ENCODE assay signal across 8 cellular contexts in genomic region chr10:97210576-97210975, GRCh38. TPM values are rescaled to one million over a fixed set of nuclear protein-coding genes. Genes with fewer than 3 reads are reported as not detected.
DNase-seq lines count a peak whose midpoint lies in the region; ATAC-seq and TF ChIP-seq lines count a peak whose summit lies in the region.

No MANE protein-coding gene starts in this region.

- no peaks in the 10 kb centered on the region for H3K36me3 ChIP-seq in cardiac muscle cell

- no peaks in the 10 kb centered on the region for H3K27me3 ChIP-seq in cardiac muscle cell

- no peaks in the 10 kb centered on the region for H3K9me3 ChIP-seq in cardiac muscle cell (ENCODE audit: low read depth)

- no peaks in the 10 kb centered on the region for H3K4me1 ChIP-seq in cardiac muscle cell (ENCODE audit: low read depth)

- H3K27ac ChIP-seq in cardiac muscle cell = no peak overlapping the region

- no peak for ATAC-seq in GM18858 (IDR thresholded peaks at IDR 0.05; ENCODE audit: unreplicated experiment)
- ATAC-seq in HG02571 (IDR thresholded peaks at IDR 0.05; ENCODE audit: unreplicated experiment) = no peak

- TF ChIP-seq CTCF in cardiac muscle cell (IDR thresholded peaks at IDR 0.05; ENCODE audit: low read depth, low read length) = peak; percentile 95

- DNase-seq in ELF-1 (ENCODE audit: low read depth, low spot score) (peak; percentile 94), LHCN-M2 (ENCODE audit: low read depth) (peak; percentile 55), SKM-1 treated with dmso at 0.1 percent for 144 hours (lab: John Stamatoyannopoulos, UW; ENCODE audit: unreplicated experiment) (peak; percentile 16), cardiac muscle cell (ENCODE audit: low read depth in 1 of 2, low spot score in 1 of 2) (peak; percentile 74 to 78), pulmonary artery endothelial cell (ENCODE audit: low read depth, low spot score) (peak; percentile 22)
- DNase-seq in activated naive CD4-positive, alpha-beta T cell treated with anti-CD3 and anti-CD28 coated beads, Interleukin-2, amount 50 U/mL, for 16 hours = peak; percentile 61

- no peak overlapping the region for H3K4me3 ChIP-seq in cardiac muscle cell

RNA-seq across cellular contexts. Expression of gene SLIT1, which starts 24.8 kb away (rescaled TPM):
- total RNA-seq in LHCN-M2 (2014; rRNA removed) = under 0.01 TPM in 1 of 2 replicates, not detected in the other
- 0.01 TPM for polyA plus RNA-seq in LHCN-M2 (2012)
- 2.4 and 11.0 TPM in 2 replicates for total RNA-seq in cardiac muscle cell
- 3.3 and 5.6 TPM in 2 replicates for polyA plus RNA-seq in cardiac muscle cell
- under 0.01 and 0.04 TPM in 2 replicates for total RNA-seq in pulmonary artery endothelial cell

Comparison
In these comparisons a context has a peak if more than half of its experiments do, and no peak if none do; other contexts are left out.
1. DNase-seq: peak in every context shown above with its lines; median percentile 94 in ELF-1; 76 in cardiac muscle cell; 61 in activated naive CD4-positive, alpha-beta T cell treated with anti-CD3 and anti-CD28 coated beads, Interleukin-2, amount 50 U/mL, for 16 hours; 55 in LHCN-M2; 22 in pulmonary artery endothelial cell; 16 in SKM-1 treated with dmso at 0.1 percent for 144 hours.